ENCODE assay signal across 11 cellular contexts in genomic region chr12:7079826-7080125, GRCh38. TPM values are rescaled to one million over a fixed set of nuclear protein-coding genes. Genes with fewer than 3 reads are reported as not detected.
DNase-seq lines count a peak whose midpoint lies in the region; FAIRE-seq and TF ChIP-seq lines count a peak whose summit lies in the region.
"Had no signal": no experiment of that assay in that cellular context is flagged by ENCODE, and none has a peak within 500 bp of the region (broad histone marks: within the 10 kb centered on the region; RNA-seq: fewer than 3 reads in every experiment).

No MANE protein-coding gene starts in this region.

- H3K4me1 ChIP-seq in mesodermal cell (ENCODE audit: control insufficient read depth, insufficient read depth, low read length, poor library complexity, severe bottlenecking) (peaks cover 5% of the 10 kb centered on the region), Caco-2 (peaks cover 21% of the 10 kb centered on the region)

- no peaks in the 10 kb centered on the region for H3K27me3 ChIP-seq in Caco-2 (replicated peaks; ENCODE audit: control insufficient read depth, insufficient read depth, low read length)

- no TSS peak for BruUV-seq in Caco-2 (replicated peaks; lab: Mats Ljungman, UMichigan)

- intact Hi-C loops in Caco-2 (cut with micrococcal nuclease; ENCODE audit: unreplicated experiment), result no loop called here

- H3K9me3 Mint-ChIP-seq in Caco-2 (ENCODE audit: unreplicated experiment), result peaks cover 12% of the 10 kb centered on the region

- peak overlapping the region; percentile 95 for H3K27ac ChIP-seq in RWPE1
- H3K27ac ChIP-seq in mesodermal cell (ENCODE audit: low read depth, low read length, severe bottlenecking), result peak overlapping the region; percentile 88
- H3K27ac ChIP-seq in substantia nigra (ENCODE audit: low read depth, low read length, poor library complexity, severe bottlenecking), result no peak overlapping the region

- no peak overlapping the region for H3K4me3 ChIP-seq in fibroblast of mammary gland (ENCODE audit: control insufficient read depth, low read depth, low read length)
- no peak overlapping the region for H3K4me3 ChIP-seq in mesodermal cell (ENCODE audit: extremely low read depth, insufficient read depth, low read length, poor library complexity, severe bottlenecking)
- H3K4me3 ChIP-seq in Caco-2 (ENCODE audit: low read depth, low read length), result no peak overlapping the region

- no peak for FAIRE-seq in urothelium cell line (lab: Jason Lieb, UNC)

- POLR2A ChIA-PET in RWPE1 (lab: Yijun Ruan, JAX; ENCODE audit: low non-redundant PET), result interaction anchor here (0.6 to 1.1 kb wide), 4 partner anchors 19 to 111 kb away, joined by 3 to 5 read pairs (median 4); no protein-coding TSS in a partner anchor
- POLR2A ChIA-PET in Caco-2 (lab: Charles Lee), result interaction anchor here (0.5 to 0.7 kb wide), 4 partner anchors 11 to 99 kb away, joined by 3 to 6 read pairs (median 3); no protein-coding TSS in a partner anchor

- no peak overlapping the region for H3K4me3 Mint-ChIP-seq in Caco-2 (ENCODE audit: unreplicated experiment)

- H3K36me3 ChIP-seq in mesodermal cell (ENCODE audit: control insufficient read depth, insufficient read depth, low read length) (no peaks in the 10 kb centered on the region), Caco-2 (ENCODE audit: control insufficient read depth, insufficient read depth, low read length) (no peaks in the 10 kb centered on the region)

- TF ChIP-seq CTCF in RWPE1 (conservative IDR thresholded peaks at IDR 0.05; ENCODE audit: low read depth) (no peak), fibroblast of mammary gland (conservative IDR thresholded peaks at IDR 0.05; ENCODE audit: control insufficient read depth, insufficient read depth, low read depth, low read length) (no peak), Caco-2 (IDR thresholded peaks at IDR 0.05; ENCODE audit: insufficient read depth in 1 of 2, low read depth in 1 of 2, low read length in 1 of 2, severe bottlenecking in 1 of 2, unreplicated experiment in 1 of 2) (no peak)

- H3K9me3 ChIP-seq in mesodermal cell (ENCODE audit: control insufficient read depth, low read length), result peaks cover 6% of the 10 kb centered on the region
- H3K9me3 ChIP-seq in Caco-2, result no peaks in the 10 kb centered on the region

- CTCF ChIA-PET in RWPE1 (lab: Yijun Ruan, JAX), result interaction anchor here (0.8 kb wide), 1 partner anchor 20 kb away, joined by 3 read pairs; no protein-coding TSS in a partner anchor
- CTCF ChIA-PET in Caco-2 (lab: Charles Lee), result interaction anchor here (0.7 to 2.3 kb wide), 4 partner anchors 19 to 118 kb away, joined by 3 to 9 read pairs (median 3); partner anchors contain the start of gene C1S

- H3K4me1 Mint-ChIP-seq in Caco-2 (ENCODE audit: low read depth, unreplicated experiment), result peaks cover 7% of the 10 kb centered on the region

- H3K27me3 Mint-ChIP-seq in Caco-2 (ENCODE audit: insufficient read depth, unreplicated experiment), result no peaks in the 10 kb centered on the region

- H3K36me3 Mint-ChIP-seq in Caco-2 (ENCODE audit: insufficient read depth, unreplicated experiment), result peaks cover 4% of the 10 kb centered on the region

- DNase-seq in RWPE1 (ENCODE audit: low spot score) (no peak), fibroblast of mammary gland (ENCODE audit: low read depth) (peak; percentile 78), urothelium cell line (ENCODE audit: low spot score) (peak; percentile 24), substantia nigra (lab: John Stamatoyannopoulos, UW) (no peak), NCI-H146 (lab: John Stamatoyannopoulos, UW) (no peak), Caco-2 (no peak)
- DNase-seq in stimulated activated CD4-positive, alpha-beta T cell treated with anti-CD3 and anti-CD28 coated beads, Interleukin-12 subunit alpha, Interleukin-12 subunit beta, amount 100 ng/mL, for 4 hours, result no peak
- DNase-seq: activated T-cell treated with anti-CD3 and anti-CD28 coated beads for 4 hours; NCI-H69; stimulated activated CD8-positive, alpha-beta memory T cell treated with anti-CD3 and anti-CD28 coated beads, Interleukin-4, amount 100 ng/mL, for 48 hours had no signal

- H3K27ac Mint-ChIP-seq in Caco-2 (ENCODE audit: unreplicated experiment), result no peak overlapping the region

RNA-seq across cellular contexts. Expression of gene C1R, which starts 12.5 kb away (rescaled TPM):
- 2.8 TPM for polyA plus RNA-seq in mesodermal cell (2013, experiment 1 of 2)
- 1.7 TPM for polyA plus RNA-seq in mesodermal cell (2013, experiment 2 of 2)
- total RNA-seq in Caco-2 (2022), result 3.9 and 4.2 TPM in 2 replicates

RNA-seq across cellular contexts. Expression of gene C1S, which starts 19.3 kb away (rescaled TPM):
- 5.2 TPM for polyA plus RNA-seq in mesodermal cell (2013, experiment 1 of 2)
- 6.2 TPM for polyA plus RNA-seq in mesodermal cell (2013, experiment 2 of 2)
- total RNA-seq in Caco-2 (2022), result 5.3 and 6.1 TPM in 2 replicates

RNA-seq across cellular contexts. Expression of gene C1RL, which starts 29.2 kb away (rescaled TPM):
- 15.7 TPM for polyA plus RNA-seq in mesodermal cell (2013, experiment 1 of 2)
- 9.3 TPM for polyA plus RNA-seq in mesodermal cell (2013, experiment 2 of 2)
- 38.7 and 40.2 TPM in 2 replicates for total RNA-seq in Caco-2 (2022)

RNA-seq across cellular contexts. Expression of gene RBP5, which starts 48.9 kb away (rescaled TPM):
- polyA plus RNA-seq in mesodermal cell (2013, experiment 1 of 2), result not detected
- polyA plus RNA-seq in mesodermal cell (2013, experiment 2 of 2), result not detected
- total RNA-seq in Caco-2 (2022), result 0.86 and 1.8 TPM in 2 replicates

RNA-seq across cellular contexts. Expression of gene CLSTN3, which starts 50.4 kb away (rescaled TPM):
- 31.3 TPM for polyA plus RNA-seq in mesodermal cell (2013, experiment 1 of 2)
- 26.2 TPM for polyA plus RNA-seq in mesodermal cell (2013, experiment 2 of 2)
- total RNA-seq in Caco-2 (2022), result 40.2 and 44.3 TPM in 2 replicates

Comparison
In these comparisons a context has a peak if more than half of its experiments do, and no peak if none do; other contexts are left out.
1. DNase-seq: peak in fibroblast of mammary gland (single experiment) and urothelium cell line (single experiment); none in RWPE1 (single experiment), substantia nigra (0 of 49), stimulated activated CD4-positive, alpha-beta T cell treated with anti-CD3 and anti-CD28 coated beads, Interleukin-12 subunit alpha, Interleukin-12 subunit beta, amount 100 ng/mL, for 4 hours (single experiment), NCI-H146 (single experiment) and Caco-2 (0 of 2).